In the genomic region with DNA sequence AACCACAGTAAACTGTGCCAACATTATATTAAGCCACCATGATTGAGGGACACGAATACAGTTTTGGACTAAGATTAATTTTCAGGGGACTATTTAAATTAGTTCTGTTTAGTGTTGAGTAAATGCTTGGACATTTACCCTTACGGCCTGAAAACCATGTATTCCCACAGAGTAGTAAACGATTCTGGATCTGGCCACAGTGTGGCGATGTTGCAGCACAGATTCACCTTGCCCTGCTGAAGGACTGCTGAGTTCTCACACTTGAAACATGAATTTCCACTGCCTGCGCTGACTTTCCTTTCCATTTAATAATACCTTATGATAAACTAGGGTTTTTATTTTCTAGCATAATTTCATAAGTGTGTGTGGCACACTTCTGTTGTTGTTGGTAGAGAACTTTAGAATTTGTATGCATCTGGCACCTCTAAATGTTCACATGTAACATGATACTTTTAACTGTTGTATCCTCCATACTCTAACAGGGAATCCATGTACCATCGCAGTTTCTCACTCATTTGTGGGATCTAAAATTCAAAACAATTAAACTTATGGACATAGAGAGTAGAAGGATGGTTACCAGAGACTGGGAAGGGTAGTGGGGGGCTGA, we compare ENCODE assay signal across 1 cellular context.
TF ChIP-seq lines count a peak whose summit lies in the region.

No MANE protein-coding gene starts in this region.

TF ChIP-seq in GM23338, 12 proteins besides CTCF, POLR2A, EP300 and RAD21 (continued from another document):
- TF ChIP-seq, protein P1, sequence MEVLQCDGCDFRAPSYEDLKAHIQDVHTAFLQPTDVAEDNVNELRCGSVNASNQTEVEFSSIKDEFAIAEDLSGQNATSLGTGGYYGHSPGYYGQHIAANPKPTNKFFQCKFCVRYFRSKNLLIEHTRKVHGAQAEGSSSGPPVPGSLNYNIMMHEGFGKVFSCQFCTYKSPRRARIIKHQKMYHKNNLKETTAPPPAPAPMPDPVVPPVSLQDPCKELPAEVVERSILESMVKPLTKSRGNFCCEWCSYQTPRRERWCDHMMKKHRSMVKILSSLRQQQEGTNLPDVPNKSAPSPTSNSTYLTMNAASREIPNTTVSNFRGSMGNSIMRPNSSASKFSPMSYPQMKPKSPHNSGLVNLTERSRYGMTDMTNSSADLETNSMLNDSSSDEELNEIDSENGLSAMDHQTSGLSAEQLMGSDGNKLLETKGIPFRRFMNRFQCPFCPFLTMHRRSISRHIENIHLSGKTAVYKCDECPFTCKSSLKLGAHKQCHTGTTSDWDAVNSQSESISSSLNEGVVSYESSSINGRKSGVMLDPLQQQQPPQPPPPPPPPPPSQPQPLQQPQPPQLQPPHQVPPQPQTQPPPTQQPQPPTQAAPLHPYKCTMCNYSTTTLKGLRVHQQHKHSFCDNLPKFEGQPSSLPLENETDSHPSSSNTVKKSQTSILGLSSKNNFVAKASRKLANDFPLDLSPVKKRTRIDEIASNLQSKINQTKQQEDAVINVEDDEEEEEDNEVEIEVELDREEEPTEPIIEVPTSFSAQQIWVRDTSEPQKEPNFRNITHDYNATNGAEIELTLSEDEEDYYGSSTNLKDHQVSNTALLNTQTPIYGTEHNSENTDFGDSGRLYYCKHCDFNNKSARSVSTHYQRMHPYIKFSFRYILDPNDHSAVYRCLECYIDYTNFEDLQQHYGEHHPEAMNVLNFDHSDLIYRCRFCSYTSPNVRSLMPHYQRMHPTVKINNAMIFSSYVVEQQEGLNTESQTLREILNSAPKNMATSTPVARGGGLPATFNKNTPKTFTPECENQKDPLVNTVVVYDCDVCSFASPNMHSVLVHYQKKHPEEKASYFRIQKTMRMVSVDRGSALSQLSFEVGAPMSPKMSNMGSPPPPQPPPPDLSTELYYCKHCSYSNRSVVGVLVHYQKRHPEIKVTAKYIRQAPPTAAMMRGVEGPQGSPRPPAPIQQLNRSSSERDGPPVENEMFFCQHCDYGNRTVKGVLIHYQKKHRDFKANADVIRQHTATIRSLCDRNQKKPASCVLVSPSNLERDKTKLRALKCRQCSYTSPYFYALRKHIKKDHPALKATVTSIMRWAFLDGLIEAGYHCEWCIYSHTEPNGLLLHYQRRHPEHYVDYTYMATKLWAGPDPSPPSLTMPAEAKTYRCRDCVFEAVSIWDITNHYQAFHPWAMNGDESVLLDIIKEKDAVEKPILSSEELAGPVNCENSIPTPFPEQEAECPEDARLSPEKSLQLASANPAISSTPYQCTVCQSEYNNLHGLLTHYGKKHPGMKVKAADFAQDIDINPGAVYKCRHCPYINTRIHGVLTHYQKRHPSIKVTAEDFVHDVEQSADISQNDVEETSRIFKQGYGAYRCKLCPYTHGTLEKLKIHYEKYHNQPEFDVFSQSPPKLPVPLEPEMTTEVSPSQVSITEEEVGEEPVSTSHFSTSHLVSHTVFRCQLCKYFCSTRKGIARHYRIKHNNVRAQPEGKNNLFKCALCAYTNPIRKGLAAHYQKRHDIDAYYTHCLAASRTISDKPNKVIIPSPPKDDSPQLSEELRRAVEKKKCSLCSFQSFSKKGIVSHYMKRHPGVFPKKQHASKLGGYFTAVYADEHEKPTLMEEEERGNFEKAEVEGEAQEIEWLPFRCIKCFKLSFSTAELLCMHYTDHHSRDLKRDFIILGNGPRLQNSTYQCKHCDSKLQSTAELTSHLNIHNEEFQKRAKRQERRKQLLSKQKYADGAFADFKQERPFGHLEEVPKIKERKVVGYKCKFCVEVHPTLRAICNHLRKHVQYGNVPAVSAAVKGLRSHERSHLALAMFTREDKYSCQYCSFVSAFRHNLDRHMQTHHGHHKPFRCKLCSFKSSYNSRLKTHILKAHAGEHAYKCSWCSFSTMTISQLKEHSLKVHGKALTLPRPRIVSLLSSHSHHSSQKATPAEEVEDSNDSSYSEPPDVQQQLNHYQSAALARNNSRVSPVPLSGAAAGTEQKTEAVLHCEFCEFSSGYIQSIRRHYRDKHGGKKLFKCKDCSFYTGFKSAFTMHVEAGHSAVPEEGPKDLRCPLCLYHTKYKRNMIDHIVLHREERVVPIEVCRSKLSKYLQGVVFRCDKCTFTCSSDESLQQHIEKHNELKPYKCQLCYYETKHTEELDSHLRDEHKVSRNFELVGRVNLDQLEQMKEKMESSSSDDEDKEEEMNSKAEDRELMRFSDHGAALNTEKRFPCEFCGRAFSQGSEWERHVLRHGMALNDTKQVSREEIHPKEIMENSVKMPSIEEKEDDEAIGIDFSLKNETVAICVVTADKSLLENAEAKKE (CRISPR knock-in tag; IDR thresholded peaks at IDR 0.05), result no peak
- TF ChIP-seq STAT1 (IDR thresholded peaks at IDR 0.05; ENCODE audit: unreplicated experiment) (no peak), CREB1 (CRISPR knock-in tag; IDR thresholded peaks at IDR 0.05; ENCODE audit: low read depth) (no peak)
